In genomic region chr16:21656795-21657768, GRCh38 we compare ENCODE assay signal across 7 cellular contexts. TPM values are rescaled to one million over a fixed set of nuclear protein-coding genes. Genes with fewer than 3 reads are reported as not detected.
DNase-seq lines count a peak whose midpoint lies in the region; ATAC-seq and TF ChIP-seq lines count a peak whose summit lies in the region.

No MANE protein-coding gene starts in this region.

- in situ Hi-C loops in gastrocnemius medialis (cut with MboI; ENCODE audit: low sequenced_read_pairs in 4 of 4): loop anchor here in 1 of 4 donors (5.0 kb wide), 1 partner anchor 50 kb away; no protein-coding TSS in a partner anchor

- no peak for TF ChIP-seq POLR2A in gastrocnemius medialis (IDR thresholded peaks at IDR 0.05)

- H3K4me3 ChIP-seq in gastrocnemius medialis: no peak overlapping the region

- H3K36me3 ChIP-seq in gastrocnemius medialis: no peaks in the 10 kb centered on the region

- H3K9me3 Mint-ChIP-seq in Calu3 (ENCODE audit: low read depth, unreplicated experiment): no peaks in the 10 kb centered on the region
- no peaks in the 10 kb centered on the region for H3K9me3 Mint-ChIP-seq in activated CD4-positive, alpha-beta memory T cell treated with anti-CD3 and anti-CD28 coated beads for 36 hours

- TF ChIP-seq CTCF in Calu3 (IDR thresholded peaks at IDR 0.05; ENCODE audit: unreplicated experiment): peak; percentile 88
- peak; percentile 19 to 83 (median 55) for TF ChIP-seq CTCF in gastrocnemius medialis (IDR thresholded peaks at IDR 0.05 in 4 of 5, conservative IDR thresholded peaks at IDR 0.05 in 1 of 5)

- H3K27ac Mint-ChIP-seq in Calu3 (ENCODE audit: unreplicated experiment): no peak overlapping the region
- no peak overlapping the region for H3K27ac Mint-ChIP-seq in activated CD4-positive, alpha-beta memory T cell treated with anti-CD3 and anti-CD28 coated beads for 36 hours

- H3K27me3 Mint-ChIP-seq in Calu3 (ENCODE audit: unreplicated experiment): no peaks in the 10 kb centered on the region
- no peaks in the 10 kb centered on the region for H3K27me3 Mint-ChIP-seq in activated CD4-positive, alpha-beta memory T cell treated with anti-CD3 and anti-CD28 coated beads for 36 hours

- intact Hi-C loops in Calu3 (cut with micrococcal nuclease; ENCODE audit: unreplicated experiment): loop anchor here (1.0 to 5.0 kb wide), 3 partner anchors 51 to 295 kb away; partner anchors contain the start of gene UQCRC2
- intact Hi-C loops in activated CD4-positive, alpha-beta memory T cell treated with anti-CD3 and anti-CD28 coated beads for 36 hours (cut with micrococcal nuclease): loop anchor here (1.0 kb wide), 1 partner anchor 51 kb away; no protein-coding TSS in a partner anchor
- intact Hi-C loops in gastrocnemius medialis (cut with DNase I; ENCODE audit: low total_unique reads): loop anchor here (2.0 kb wide), 1 partner anchor 52 kb away; no protein-coding TSS in a partner anchor

- BruUV-seq in Calu3 (replicated peaks; lab: Mats Ljungman, UMichigan): no TSS peak

- DNase-seq in Calu3 (peak; percentile 62), NCI-H2171 treated with DMSO at 0.1 percent for 48 hours (lab: John Stamatoyannopoulos, UW) (peak; percentile 64), foreskin melanocyte (peak; percentile 72), gastrocnemius medialis (no peak)
- peak; percentile 29 for DNase-seq in activated CD4-positive, alpha-beta memory T cell treated with anti-CD3 and anti-CD28 coated beads for 36 hours

- no peaks in the 10 kb centered on the region for H3K27me3 ChIP-seq in gastrocnemius medialis

- H3K27ac ChIP-seq in gastrocnemius medialis: no peak overlapping the region

- H3K9me3 ChIP-seq in gastrocnemius medialis: no peaks in the 10 kb centered on the region

- H3K4me1 ChIP-seq in gastrocnemius medialis: peaks cover 6 to 7% of the 10 kb centered on the region in 2 donors

- no peak overlapping the region for H3K4me3 Mint-ChIP-seq in Calu3 (ENCODE audit: low read depth, unreplicated experiment)
- no peak overlapping the region for H3K4me3 Mint-ChIP-seq in activated CD4-positive, alpha-beta memory T cell treated with anti-CD3 and anti-CD28 coated beads for 36 hours

- CTCF ChIA-PET in Calu3 (lab: Charles Lee): interaction anchor here (0.5 to 1.4 kb wide), 11 partner anchors 9 to 531 kb away, joined by 3 to 8 read pairs (median 3); no protein-coding TSS in a partner anchor
- CTCF ChIA-PET in activated CD4-positive, alpha-beta memory T cell treated with anti-CD3 and anti-CD28 coated beads for 36 hours (lab: Charles Lee): interaction anchor here (0.6 to 2.4 kb wide), 37 partner anchors 9 to 1288 kb away, joined by 3 to 81 read pairs (median 5); partner anchors contain the start of gene METTL9

- H3K36me3 Mint-ChIP-seq in Calu3 (ENCODE audit: insufficient read depth, unreplicated experiment): peaks cover 16% of the 10 kb centered on the region
- peaks cover 8% of the 10 kb centered on the region for H3K36me3 Mint-ChIP-seq in activated CD4-positive, alpha-beta memory T cell treated with anti-CD3 and anti-CD28 coated beads for 36 hours

- peaks cover 9% of the 10 kb centered on the region for H3K4me1 Mint-ChIP-seq in Calu3 (ENCODE audit: low read depth, unreplicated experiment)
- H3K4me1 Mint-ChIP-seq in activated CD4-positive, alpha-beta memory T cell treated with anti-CD3 and anti-CD28 coated beads for 36 hours (ENCODE audit: low read depth): peaks cover 41% of the 10 kb centered on the region

- POLR2A ChIA-PET in activated CD4-positive, alpha-beta memory T cell treated with anti-CD3 and anti-CD28 coated beads for 36 hours (lab: Charles Lee): no interaction called here

- peak; percentile 37 for ATAC-seq in GM18868 (IDR thresholded peaks at IDR 0.05; ENCODE audit: unreplicated experiment)
- ATAC-seq in gastrocnemius medialis: no peak
- no peak for ATAC-seq in GM21786 (IDR thresholded peaks at IDR 0.05; ENCODE audit: unreplicated experiment)

RNA-seq across cellular contexts. Expression of gene IGSF6, which starts 4.7 kb away (rescaled TPM):
- not detected in 2 replicates for total RNA-seq in Calu3 (2022)
- total RNA-seq in activated CD4-positive, alpha-beta memory T cell treated with anti-CD3 and anti-CD28 coated beads for 36 hours: under 1 TPM; 0.12 to 0.14 TPM
- total RNA-seq in gastrocnemius medialis: under 1 TPM; 0.10 to 0.60 (median 0.39) TPM

RNA-seq across cellular contexts. Expression of gene OTOA, which starts 6.7 kb away (rescaled TPM):
- 0.40 TPM in 1 of 2 replicates, not detected in the other for total RNA-seq in Calu3 (2022)
- not detected for total RNA-seq in activated CD4-positive, alpha-beta memory T cell treated with anti-CD3 and anti-CD28 coated beads for 36 hours
- total RNA-seq in gastrocnemius medialis: 1 to 10 TPM in 1 of 4 donors, not detected in 3; 1.6 TPM

RNA-seq across cellular contexts. Expression of gene METTL9, which starts 57.7 kb away (rescaled TPM):
- total RNA-seq in Calu3 (2022) (86.5 and 109 TPM in 2 replicates), gastrocnemius medialis (100 to 1,000 TPM in 2 of 4 donors, 10 to 100 TPM in 2; 87.2 to 109 (median 96.8) TPM)
- 100 to 1,000 TPM; 100 to 104 TPM for total RNA-seq in activated CD4-positive, alpha-beta memory T cell treated with anti-CD3 and anti-CD28 coated beads for 36 hours

Comparison
In these comparisons a context has a peak if more than half of its experiments do, and no peak if none do; other contexts are left out.
1. DNase-seq: peak in Calu3 (single experiment), NCI-H2171 treated with DMSO at 0.1 percent for 48 hours (single experiment), activated CD4-positive, alpha-beta memory T cell treated with anti-CD3 and anti-CD28 coated beads for 36 hours (single experiment) and foreskin melanocyte (single experiment); none in gastrocnemius medialis (0 of 2).